Comparison of ENCODE assay signal across 9 cellular contexts in genomic region chr2:237980751-237981150, GRCh38. TPM values are rescaled to one million over a fixed set of nuclear protein-coding genes. Genes with fewer than 3 reads are reported as not detected.
DNase-seq lines count a peak whose midpoint lies in the region; ATAC-seq and TF ChIP-seq lines count a peak whose summit lies in the region.
"Had no signal": no experiment of that assay in that cellular context is flagged by ENCODE, and none has a peak within 500 bp of the region (broad histone marks: within the 10 kb centered on the region; RNA-seq: fewer than 3 reads in every experiment).

No MANE protein-coding gene starts in this region.

- DNase-seq in Jurkat, Clone E6-1 (ENCODE audit: low read depth, low spot score), result peak; percentile 89
- DNase-seq in NOMO-1 treated with DMSO at 0.1 percent for 48 hours (lab: John Stamatoyannopoulos, UW; ENCODE audit: unreplicated experiment) (peak; percentile 85), nephron progenitor cell (no peak), AG08396 (ENCODE audit: low spot score) (no peak)
- peak; percentile 49 for DNase-seq in activated naive CD8-positive, alpha-beta T cell treated with anti-CD3 and anti-CD28 coated beads for 36 hours
- DNase-seq: DMS79, NCI-H774 had no signal

- peak overlapping the region; percentile 92 for H3K27ac Mint-ChIP-seq in activated naive CD8-positive, alpha-beta T cell treated with anti-CD3 and anti-CD28 coated beads for 36 hours
- peak overlapping the region; percentile 63 for H3K27ac Mint-ChIP-seq in nephron progenitor cell

- ATAC-seq in GM19455 (IDR thresholded peaks at IDR 0.05; ENCODE audit: unreplicated experiment), result no peak
- no peak for ATAC-seq in GM19328 (IDR thresholded peaks at IDR 0.05; ENCODE audit: unreplicated experiment)

- no peaks in the 10 kb centered on the region for H3K9me3 Mint-ChIP-seq in activated naive CD8-positive, alpha-beta T cell treated with anti-CD3 and anti-CD28 coated beads for 36 hours
- H3K9me3 Mint-ChIP-seq in nephron progenitor cell, result peaks cover 4% of the 10 kb centered on the region

- H3K27me3 Mint-ChIP-seq in activated naive CD8-positive, alpha-beta T cell treated with anti-CD3 and anti-CD28 coated beads for 36 hours, result no peaks in the 10 kb centered on the region
- H3K27me3 Mint-ChIP-seq in nephron progenitor cell (ENCODE audit: low read depth, poor library complexity), result no peaks in the 10 kb centered on the region

- peak overlapping the region; percentile 79 for H3K4me3 Mint-ChIP-seq in activated naive CD8-positive, alpha-beta T cell treated with anti-CD3 and anti-CD28 coated beads for 36 hours
- H3K4me3 Mint-ChIP-seq in nephron progenitor cell, result no peak overlapping the region

- H3K4me3 ChIP-seq in Jurkat, Clone E6-1 (ENCODE audit: low read length), result peak overlapping the region; percentile 28

- peaks cover 64% of the 10 kb centered on the region for H3K4me1 Mint-ChIP-seq in activated naive CD8-positive, alpha-beta T cell treated with anti-CD3 and anti-CD28 coated beads for 36 hours
- H3K4me1 Mint-ChIP-seq in nephron progenitor cell, result peaks cover 55% of the 10 kb centered on the region

- no peak for TF ChIP-seq CTCF in nephron progenitor cell (IDR thresholded peaks at IDR 0.05)

- H3K36me3 Mint-ChIP-seq in activated naive CD8-positive, alpha-beta T cell treated with anti-CD3 and anti-CD28 coated beads for 36 hours, result peaks cover 43% of the 10 kb centered on the region
- peaks cover 15% of the 10 kb centered on the region for H3K36me3 Mint-ChIP-seq in nephron progenitor cell (ENCODE audit: low read depth)

RNA-seq across cellular contexts. Expression of gene UBE2F, which starts 13.9 kb away (rescaled TPM):
- polyA plus RNA-seq in Jurkat, Clone E6-1 (2012; ENCODE audit: insufficient read depth, insufficient read length), result 88.2 TPM
- total RNA-seq in activated naive CD8-positive, alpha-beta T cell treated with anti-CD3 and anti-CD28 coated beads for 36 hours, result 10 to 100 TPM; 57.9 to 58.9 TPM

Comparison
In these comparisons a context has a peak if more than half of its experiments do, and no peak if none do; other contexts are left out.
1. DNase-seq: peak in Jurkat, Clone E6-1 (single experiment), NOMO-1 treated with DMSO at 0.1 percent for 48 hours (single experiment) and activated naive CD8-positive, alpha-beta T cell treated with anti-CD3 and anti-CD28 coated beads for 36 hours (single experiment); none in nephron progenitor cell (single experiment) and AG08396 (single experiment).